In the genomic region with DNA sequence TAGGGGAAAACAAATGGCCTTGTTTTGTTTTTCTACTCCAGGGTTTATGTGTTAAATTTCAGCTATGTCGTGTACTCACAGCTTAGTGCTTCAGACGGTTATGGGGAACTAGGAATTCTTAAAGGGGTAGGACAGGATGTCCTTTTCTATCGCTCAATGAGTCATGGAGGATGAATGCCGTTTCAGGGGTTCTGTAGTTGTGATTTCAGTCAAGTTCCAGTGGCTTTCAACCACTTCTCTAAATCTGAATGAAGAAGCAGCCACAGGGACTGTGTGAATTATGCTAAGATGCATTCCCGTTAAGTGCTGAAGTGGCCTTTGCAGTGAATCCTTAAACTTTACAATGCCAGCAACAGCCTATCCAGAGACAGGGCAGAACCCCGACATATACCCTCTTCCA, we compare ENCODE assay signal across 9 cellular contexts.
DNase-seq lines count a peak whose midpoint lies in the region; ATAC-seq and TF ChIP-seq lines count a peak whose summit lies in the region.
"Had no signal": no experiment of that assay in that cellular context is flagged by ENCODE, and none has a peak within 500 bp of the region (broad histone marks: within the 10 kb centered on the region; RNA-seq: fewer than 3 reads in every experiment).

No MANE protein-coding gene starts in this region.

- no peaks in the 10 kb centered on the region for H3K27me3 Mint-ChIP-seq in activated T-helper 17 cell treated with anti-CD3 and anti-CD28 coated beads, Interleukin-2, amount 50 U/mL, for 72 hours

- no peak overlapping the region for H3K27ac Mint-ChIP-seq in activated T-helper 17 cell treated with anti-CD3 and anti-CD28 coated beads, Interleukin-2, amount 50 U/mL, for 72 hours

- 51% methylated on average over 6 of the region's 6 CpGs for WGBS in suprapubic skin

- peak overlapping the region; percentile 67 for H3K27ac ChIP-seq in suprapubic skin

- no peak overlapping the region for H3K4me3 Mint-ChIP-seq in activated T-helper 17 cell treated with anti-CD3 and anti-CD28 coated beads, Interleukin-2, amount 50 U/mL, for 72 hours

- H3K27me3 ChIP-seq in suprapubic skin, result no peaks in the 10 kb centered on the region
- H3K27me3 ChIP-seq: body of pancreas had no signal

- no peaks in the 10 kb centered on the region for H3K36me3 Mint-ChIP-seq in activated T-helper 17 cell treated with anti-CD3 and anti-CD28 coated beads, Interleukin-2, amount 50 U/mL, for 72 hours (ENCODE audit: low read depth)

- H3K4me1 ChIP-seq in suprapubic skin, result peaks cover 31% of the 10 kb centered on the region

- TF ChIP-seq POLR2A in suprapubic skin (IDR thresholded peaks at IDR 0.05), result no peak

- DNase-seq in Ammon's horn (ENCODE audit: low spot score) (peak; percentile 54), iris pigment epithelial cell (ENCODE audit: low read depth) (peak; percentile 74), suprapubic skin (ENCODE audit: low spot score in 2 of 2) (no peak), GOT3 (lab: John Stamatoyannopoulos, UW) (no peak), NCI-H226 (no peak)

- H3K4me3 ChIP-seq in suprapubic skin, result no peak overlapping the region
- H3K4me3 ChIP-seq: body of pancreas had no signal

- no peaks in the 10 kb centered on the region for H3K9me3 ChIP-seq in suprapubic skin
- H3K9me3 ChIP-seq: body of pancreas had no signal

- ATAC-seq in GM19455 (IDR thresholded peaks at IDR 0.05; ENCODE audit: unreplicated experiment) (peak; percentile 72), HG03439 (IDR thresholded peaks at IDR 0.05; ENCODE audit: unreplicated experiment) (peak; percentile 68)
- ATAC-seq in activated T-helper 17 cell treated with anti-CD3 and anti-CD28 coated beads, Interleukin-2, amount 50 U/mL, for 72 hours (replicated peaks), result peak; percentile 49

- no peak for TF ChIP-seq EP300 in suprapubic skin (IDR thresholded peaks at IDR 0.05)

- no peaks in the 10 kb centered on the region for H3K4me1 Mint-ChIP-seq in activated T-helper 17 cell treated with anti-CD3 and anti-CD28 coated beads, Interleukin-2, amount 50 U/mL, for 72 hours

- no peaks in the 10 kb centered on the region for H3K36me3 ChIP-seq in suprapubic skin

- H3K9me3 Mint-ChIP-seq in activated T-helper 17 cell treated with anti-CD3 and anti-CD28 coated beads, Interleukin-2, amount 50 U/mL, for 72 hours, result peaks cover 6% of the 10 kb centered on the region

- TF ChIP-seq CTCF in suprapubic skin (IDR thresholded peaks at IDR 0.05), result no peak

Comparison
In these comparisons a context has a peak if more than half of its experiments do, and no peak if none do; other contexts are left out.
1. DNase-seq: peak in Ammon's horn (single experiment) and iris pigment epithelial cell (single experiment); none in suprapubic skin (0 of 2), GOT3 (single experiment) and NCI-H226 (single experiment).
2. Peak in every context shown above with its lines, with median percentiles within 50 percentile points of each other: ATAC-seq.